In genomic region chr10:3533296-3533695, GRCh38 we compare ENCODE assay signal across 14 cellular contexts.
DNase-seq lines count a peak whose midpoint lies in the region; ATAC-seq and TF ChIP-seq lines count a peak whose summit lies in the region.
"Had no signal": no experiment of that assay in that cellular context is flagged by ENCODE, and none has a peak within 500 bp of the region (broad histone marks: within the 10 kb centered on the region; RNA-seq: fewer than 3 reads in every experiment).

No MANE protein-coding gene starts in this region.

- CTCF ChIA-PET in PC-9 (lab: Charles Lee) = interaction anchor here (0.7 kb wide), 1 partner anchor 38 kb away, joined by 4 read pairs; no protein-coding TSS in a partner anchor

- H3K4me3 ChIP-seq in PC-9 (peak overlapping the region; percentile 46; the same call in 1 of the 2 replicates), esophagus (ENCODE audit: low read depth in 1 of 2, low read length in 2 of 2) (no peak overlapping the region), osteoblast (ENCODE audit: insufficient read depth, low read length) (no peak overlapping the region), right cardiac atrium (ENCODE audit: low read length) (no peak overlapping the region)

- H3K9me2 ChIP-seq in PC-9 (ENCODE audit: insufficient read depth) = no peaks in the 10 kb centered on the region

- ATAC-seq in GM21360 (IDR thresholded peaks at IDR 0.05; ENCODE audit: unreplicated experiment) = no peak
- ATAC-seq in GM19463 (IDR thresholded peaks at IDR 0.05; ENCODE audit: unreplicated experiment) = no peak
- no peak for ATAC-seq in right cardiac atrium

- H3K36me3 ChIP-seq in PC-9 (ENCODE audit: low read depth) (no peaks in the 10 kb centered on the region), esophagus (ENCODE audit: control insufficient read depth in 2 of 2, insufficient read depth in 2 of 2, low read length in 1 of 2) (no peaks in the 10 kb centered on the region), osteoblast (ENCODE audit: insufficient read depth, low read length) (no peaks in the 10 kb centered on the region)

- H3F3A ChIP-seq in PC-9 (ENCODE audit: insufficient read depth, low read depth) = peaks cover 8% of the 10 kb centered on the region

- H2AFZ ChIP-seq in PC-9 = 0 out of 2 replicates have a peak overlapping the region, but pooled peaks have one; percentile 58
- H2AFZ ChIP-seq in osteoblast (ENCODE audit: low read length) = no peak overlapping the region

- H3K27me3 ChIP-seq in PC-9 (ENCODE audit: insufficient read depth, low read depth) (no peaks in the 10 kb centered on the region), esophagus (ENCODE audit: control insufficient read depth in 1 of 2, insufficient read depth in 2 of 2, low read length in 2 of 2) (no peaks in the 10 kb centered on the region), osteoblast (ENCODE audit: insufficient read depth, low read length) (no peaks in the 10 kb centered on the region), right cardiac atrium (ENCODE audit: control insufficient read depth, insufficient read depth) (no peaks in the 10 kb centered on the region)

- H3K79me2 ChIP-seq in PC-9 (ENCODE audit: low read depth) (no peaks in the 10 kb centered on the region), osteoblast (ENCODE audit: insufficient read depth, low read length) (no peaks in the 10 kb centered on the region)

- H4K20me1 ChIP-seq in PC-9 (ENCODE audit: insufficient read depth) (no peaks in the 10 kb centered on the region), osteoblast (ENCODE audit: insufficient read depth, low read length) (no peaks in the 10 kb centered on the region)

- WGBS in esophagus, 2 donors = 70 to 71% methylated on average over 3 of the region's 3 CpGs
- 89% methylated on average over 3 of the region's 3 CpGs for WGBS in right cardiac atrium

- DNase-seq in DMS53 (lab: John Stamatoyannopoulos, UW) (peak; percentile 80), PC-9 (peak; percentile 22 to 75), osteoblast (ENCODE audit: insufficient read length, low spot score, missing footprints) (no peak), NCI-H128 (lab: John Stamatoyannopoulos, UW; ENCODE audit: unreplicated experiment) (no peak), right cardiac atrium (no peak)
- DNase-seq: CD4-positive, alpha-beta memory T cell; GF-D8; NCI-H1436 treated with DMSO at 0.1 percent for 48 hours; NCI-H2029 treated with DMSO at 0.1 percent for 48 hours; NCI-H2171 treated with DMSO at 0.1 percent for 48 hours; NCI-H748 treated with DMSO at 0.1 percent for 48 hours had no signal

- intact Hi-C loops in PC-9 (cut with micrococcal nuclease; ENCODE audit: unreplicated experiment) = loop anchor here (2.0 to 5.0 kb wide), 2 partner anchors 64 to 249 kb away; no protein-coding TSS in a partner anchor
- intact Hi-C loops in right cardiac atrium (cut with DNase I) = no loop called here

- POLR2A ChIA-PET in PC-9 (lab: Charles Lee; ENCODE audit: unreplicated experiment) = interaction anchor here (0.6 kb wide), 2 partner anchors 29 to 39 kb away, joined by 3 to 5 read pairs; no protein-coding TSS in a partner anchor

- BruUV-seq in PC-9 (replicated peaks; lab: Mats Ljungman, UMichigan) = no TSS peak

- peak overlapping the region; percentile 93 for H3K4me2 ChIP-seq in PC-9
- H3K4me2 ChIP-seq in osteoblast (ENCODE audit: insufficient read depth, low read length) = peak overlapping the region; percentile 56

- H3K4me1 ChIP-seq in PC-9 (replicated peaks; ENCODE audit: insufficient read depth) (peaks cover 17% of the 10 kb centered on the region), esophagus (ENCODE audit: control insufficient read depth in 2 of 2, insufficient read depth in 2 of 2, low read length in 1 of 2) (peaks cover 2 to 4% of the 10 kb centered on the region in 2 donors), osteoblast (ENCODE audit: insufficient read depth, low read length) (peaks cover 15% of the 10 kb centered on the region), right cardiac atrium (ENCODE audit: control insufficient read depth, insufficient read depth, low read length) (peaks cover 5% of the 10 kb centered on the region)

- H3K9me3 ChIP-seq in PC-9 (ENCODE audit: insufficient read depth, low read depth) = no peaks in the 10 kb centered on the region
- no peaks in the 10 kb centered on the region for H3K9me3 ChIP-seq in esophagus (ENCODE audit: control insufficient read depth in 2 of 2, insufficient read depth in 1 of 2, low read depth in 1 of 2, low read length in 1 of 2)
- no peaks in the 10 kb centered on the region for H3K9me3 ChIP-seq in osteoblast (ENCODE audit: low read depth, low read length)
- H3K9me3 ChIP-seq in right cardiac atrium (ENCODE audit: control insufficient read depth, low read length) = no peaks in the 10 kb centered on the region

- H3K27ac ChIP-seq in PC-9 = peak overlapping the region; percentile 96
- H3K27ac ChIP-seq in esophagus (ENCODE audit: low read depth in 2 of 2, low read length in 1 of 2) = peak overlapping the region; percentile 11 to 59
- H3K27ac ChIP-seq in osteoblast (ENCODE audit: low read depth, low read length) = no peak overlapping the region
- H3K27ac ChIP-seq in right cardiac atrium (ENCODE audit: low read length) = no peak overlapping the region

- TF ChIP-seq CTCF in PC-9 (conservative IDR thresholded peaks at IDR 0.05) = no peak
- TF ChIP-seq CTCF in osteoblast (IDR thresholded peaks at IDR 0.05; ENCODE audit: extremely low read depth, low read depth, low read length) = no peak

Comparison
In these comparisons a context has a peak if more than half of its experiments do, and no peak if none do; other contexts are left out.
1. DNase-seq: peak in DMS53 (single experiment) and PC-9 (2 of 2); none in osteoblast (single experiment), NCI-H128 (single experiment) and right cardiac atrium (0 of 3).
2. H3K27ac ChIP-seq: peak in PC-9 (single experiment) and esophagus (2 of 2); none in osteoblast (single experiment) and right cardiac atrium (single experiment).